11 cellular contexts compared by ENCODE assay signal in genomic region chr17:82860606-82861392, GRCh38. TPM values are rescaled to one million over a fixed set of nuclear protein-coding genes. Genes with fewer than 3 reads are reported as not detected.
A peak's percentile ranks its signal among the peaks of the same experiment; 100 is the strongest.
DNase-seq lines count a peak whose midpoint lies in the region; ATAC-seq and TF ChIP-seq lines count a peak whose summit lies in the region.
"Had no signal": no experiment of that assay in that cellular context is flagged by ENCODE, and none has a peak within 500 bp of the region (broad histone marks: within the 10 kb centered on the region; RNA-seq: fewer than 3 reads in every experiment).

No MANE protein-coding gene starts in this region.

- H3K27me3 ChIP-seq in right atrium auricular region, result no peaks in the 10 kb centered on the region
- H3K27me3 ChIP-seq: gastroesophageal sphincter had no signal

- H3K36me3 ChIP-seq in right atrium auricular region, result no peaks in the 10 kb centered on the region
- H3K36me3 ChIP-seq: gastroesophageal sphincter had no signal

- H3K4me1 ChIP-seq in right atrium auricular region, result peaks cover 0 to 37% of the 10 kb centered on the region in 2 donors

- H3K4me3 ChIP-seq in right atrium auricular region, result no peak overlapping the region
- H3K4me3 ChIP-seq: gastroesophageal sphincter had no signal

- intact Hi-C loops in left ventricle myocardium superior (cut with micrococcal nuclease), result no loop called here
- intact Hi-C loops in activated T-helper 1 cell treated with anti-CD3 and anti-CD28 coated beads, Interleukin-12 subunit alpha, Interleukin-12 subunit beta, Interleukin-2, Interleukin-4 antibody, amounts not matched to agents 30 ng/mL and 10 ng/mL and 1 ng/mL, durations not matched to agents 14 hours and 24 hours and 36 hours (cut with micrococcal nuclease), result loop anchor here (10.0 kb wide), 1 partner anchor 184 kb away; no protein-coding TSS in a partner anchor

- ATAC-seq in left ventricle myocardium superior (no peak), GM21528 (IDR thresholded peaks at IDR 0.05; ENCODE audit: low FRiP score, unreplicated experiment) (no peak), HG03280 (IDR thresholded peaks at IDR 0.05; ENCODE audit: unreplicated experiment) (no peak)

- no peaks in the 10 kb centered on the region for H3K9me3 ChIP-seq in right atrium auricular region
- H3K9me3 ChIP-seq: gastroesophageal sphincter had no signal

- H3K9me3 Mint-ChIP-seq in activated T-helper 1 cell treated with anti-CD3 and anti-CD28 coated beads, Interleukin-12 subunit alpha, Interleukin-12 subunit beta, Interleukin-2, Interleukin-4 antibody, amounts not matched to agents 30 ng/mL and 10 ng/mL and 1 ng/mL, durations not matched to agents 14 hours and 24 hours and 36 hours, result no peaks in the 10 kb centered on the region
- H3K9me3 Mint-ChIP-seq in mesothelial cell of epicardium, result peaks cover 4% of the 10 kb centered on the region

- peak overlapping the region; percentile 95 for H3K27ac Mint-ChIP-seq in activated T-helper 1 cell treated with anti-CD3 and anti-CD28 coated beads, Interleukin-12 subunit alpha, Interleukin-12 subunit beta, Interleukin-2, Interleukin-4 antibody, amounts not matched to agents 30 ng/mL and 10 ng/mL and 1 ng/mL, durations not matched to agents 14 hours and 24 hours and 36 hours
- peak overlapping the region; percentile 97 for H3K27ac Mint-ChIP-seq in mesothelial cell of epicardium

- peak overlapping the region; percentile 89 for H3K4me3 Mint-ChIP-seq in activated T-helper 1 cell treated with anti-CD3 and anti-CD28 coated beads, Interleukin-12 subunit alpha, Interleukin-12 subunit beta, Interleukin-2, Interleukin-4 antibody, amounts not matched to agents 30 ng/mL and 10 ng/mL and 1 ng/mL, durations not matched to agents 14 hours and 24 hours and 36 hours
- H3K4me3 Mint-ChIP-seq in mesothelial cell of epicardium, result no peak overlapping the region

- peaks cover 67% of the 10 kb centered on the region for H3K4me1 Mint-ChIP-seq in activated T-helper 1 cell treated with anti-CD3 and anti-CD28 coated beads, Interleukin-12 subunit alpha, Interleukin-12 subunit beta, Interleukin-2, Interleukin-4 antibody, amounts not matched to agents 30 ng/mL and 10 ng/mL and 1 ng/mL, durations not matched to agents 14 hours and 24 hours and 36 hours (ENCODE audit: low read depth)
- H3K4me1 Mint-ChIP-seq in mesothelial cell of epicardium, result peaks cover 68% of the 10 kb centered on the region

- no peaks in the 10 kb centered on the region for H3K27me3 Mint-ChIP-seq in activated T-helper 1 cell treated with anti-CD3 and anti-CD28 coated beads, Interleukin-12 subunit alpha, Interleukin-12 subunit beta, Interleukin-2, Interleukin-4 antibody, amounts not matched to agents 30 ng/mL and 10 ng/mL and 1 ng/mL, durations not matched to agents 14 hours and 24 hours and 36 hours (ENCODE audit: insufficient read depth)
- H3K27me3 Mint-ChIP-seq in mesothelial cell of epicardium (ENCODE audit: low read depth), result no peaks in the 10 kb centered on the region

- TF ChIP-seq CTCF in right atrium auricular region (IDR thresholded peaks at IDR 0.05) (no peak), mesothelial cell of epicardium (IDR thresholded peaks at IDR 0.05; ENCODE audit: unreplicated experiment) (no peak)

- H3K36me3 Mint-ChIP-seq in activated T-helper 1 cell treated with anti-CD3 and anti-CD28 coated beads, Interleukin-12 subunit alpha, Interleukin-12 subunit beta, Interleukin-2, Interleukin-4 antibody, amounts not matched to agents 30 ng/mL and 10 ng/mL and 1 ng/mL, durations not matched to agents 14 hours and 24 hours and 36 hours (ENCODE audit: low read depth), result peaks cover 13% of the 10 kb centered on the region
- H3K36me3 Mint-ChIP-seq in mesothelial cell of epicardium, result peaks cover 7% of the 10 kb centered on the region

- DNase-seq in left ventricle myocardium superior, result peak; percentile 25
- DNase-seq in right atrium auricular region (ENCODE audit: low spot score), result no peak
- DNase-seq in activated T-helper 1 cell treated with anti-CD3 and anti-CD28 coated beads, Interleukin-12 subunit alpha, Interleukin-12 subunit beta, Interleukin-2, Interleukin-4 antibody, amounts not matched to agents 30 ng/mL and 10 ng/mL and 1 ng/mL, durations not matched to agents 14 hours and 24 hours and 36 hours (ENCODE audit: low spot score), result no peak
- DNase-seq in mesothelial cell of epicardium (ENCODE audit: low spot score in 2 of 2, unreplicated experiment in 2 of 2), result no peak
- DNase-seq in AML-193 (lab: John Stamatoyannopoulos, UW), result no peak
- no peak for DNase-seq in midbrain (lab: John Stamatoyannopoulos, UW)

- H3K27ac ChIP-seq in right atrium auricular region, result no peak overlapping the region

RNA-seq across cellular contexts. Expression of gene ZNF750, which starts 21.0 kb away (rescaled TPM):
- total RNA-seq in left ventricle myocardium superior (0.15 TPM), right atrium auricular region (not detected), mesothelial cell of epicardium (1.8 to 2.6 TPM (median 2.3 TPM) in 3 replicates)
- total RNA-seq in activated T-helper 1 cell treated with anti-CD3 and anti-CD28 coated beads, Interleukin-12 subunit alpha, Interleukin-12 subunit beta, Interleukin-2, Interleukin-4 antibody, amounts not matched to agents 30 ng/mL and 10 ng/mL and 1 ng/mL, durations not matched to agents 14 hours and 24 hours and 36 hours, result not detected in 2 replicates
- total RNA-seq: HT1080, SK-MEL-5 had no signal
